18 cellular contexts compared by ENCODE assay signal in genomic region chr19:45592366-45592765, GRCh38. TPM values are rescaled to one million over a fixed set of nuclear protein-coding genes. Genes with fewer than 3 reads are reported as not detected.
DNase-seq lines count a peak whose midpoint lies in the region; ATAC-seq, FAIRE-seq and TF ChIP-seq lines count a peak whose summit lies in the region.
"Had no signal": no experiment of that assay in that cellular context is flagged by ENCODE, and none has a peak within 500 bp of the region (broad histone marks: within the 10 kb centered on the region; RNA-seq: fewer than 3 reads in every experiment).

No MANE protein-coding gene starts in this region.

- ATAC-seq in right lobe of liver = peak; percentile 27 to 53 (median 35)
- ATAC-seq in HepG2 = no peak

- no peaks in the 10 kb centered on the region for H4K20me1 ChIP-seq in HepG2 (ENCODE audit: insufficient read depth, low read length)

- CTCF ChIA-PET in HepG2 (lab: Yijun Ruan, JAX; ENCODE audit: low intra/inter-chr PET ratio, low total read pairs) = interaction anchor here (2.6 to 3.4 kb wide), 2 partner anchors 50 to 89 kb away, joined by 15 to 29 read pairs; no protein-coding TSS in a partner anchor

- no peaks in the 10 kb centered on the region for H3K36me3 Mint-ChIP-seq in activated T-helper 1 cell treated with anti-CD3 and anti-CD28 coated beads, Interleukin-12 subunit alpha, Interleukin-12 subunit beta, Interleukin-2, Interleukin-4 antibody, amounts not matched to agents 30 ng/mL and 10 ng/mL and 1 ng/mL, durations not matched to agents 14 hours and 24 hours and 36 hours (ENCODE audit: low read depth)
- H3K36me3 Mint-ChIP-seq in activated CD4-positive, alpha-beta T cell treated with anti-CD3 and anti-CD28 coated beads, Interleukin-2, amount 10 ng/mL, durations not matched to agents 24 days and 14 days (ENCODE audit: low read depth) = no peaks in the 10 kb centered on the region
- no peaks in the 10 kb centered on the region for H3K36me3 Mint-ChIP-seq in endodermal cell (ENCODE audit: low read depth)

- H3K27ac ChIP-seq in right lobe of liver (no peak overlapping the region), HepG2 (ENCODE audit: extremely low read length, insufficient read depth, low read length) (no peak overlapping the region), epithelial cell of prostate (peak overlapping the region; percentile 7), endodermal cell (ENCODE audit: low read depth, low read length) (no peak overlapping the region)
- H3K27ac ChIP-seq: HL-60, KMS-11, SJCRH30 had no signal

- TF ChIP-seq RAD21 in HepG2 (CRISPR knock-in tag; IDR thresholded peaks at IDR 0.05) = no peak

- no peak for DNase-seq in right lobe of liver
- DNase-seq in HepG2 (ENCODE audit: low spot score) = no peak
- DNase-seq in activated T-helper 1 cell treated with anti-CD3 and anti-CD28 coated beads, Interleukin-12 subunit alpha, Interleukin-12 subunit beta, Interleukin-2, Interleukin-4 antibody, amounts not matched to agents 30 ng/mL and 10 ng/mL and 1 ng/mL, durations not matched to agents 14 hours and 24 hours and 36 hours (ENCODE audit: low spot score) = no peak
- DNase-seq in epithelial cell of prostate (ENCODE audit: low read depth, low spot score) = no peak
- DNase-seq in NCI-H1092 (lab: John Stamatoyannopoulos, UW) = no peak
- DNase-seq in activated CD4-positive, alpha-beta T cell treated with anti-CD3 and anti-CD28 coated beads, Interleukin-2, amount 10 ng/mL, durations not matched to agents 24 days and 14 days = no peak
- DNase-seq in endodermal cell = no peak
- DNase-seq: Caco-2, MM.1S, NCI-H1417, NCI-H1930, NCI-H510A, NCI-H82, SJCRH30 had no signal

- TF ChIP-seq CTCF in right lobe of liver (IDR thresholded peaks at IDR 0.05) (no peak), HepG2 (CRISPR knock-in tag; IDR thresholded peaks at IDR 0.05) (no peak), endodermal cell (conservative IDR thresholded peaks at IDR 0.05) (no peak)

- no peak overlapping the region for H3K4me2 ChIP-seq in HepG2 (ENCODE audit: low read depth, low read length)
- H3K4me2 ChIP-seq: KMS-11 had no signal

- H3K4me1 Mint-ChIP-seq in activated T-helper 1 cell treated with anti-CD3 and anti-CD28 coated beads, Interleukin-12 subunit alpha, Interleukin-12 subunit beta, Interleukin-2, Interleukin-4 antibody, amounts not matched to agents 30 ng/mL and 10 ng/mL and 1 ng/mL, durations not matched to agents 14 hours and 24 hours and 36 hours (ENCODE audit: low read depth) = peaks cover 15% of the 10 kb centered on the region
- H3K4me1 Mint-ChIP-seq in activated CD4-positive, alpha-beta T cell treated with anti-CD3 and anti-CD28 coated beads, Interleukin-2, amount 10 ng/mL, durations not matched to agents 24 days and 14 days = peaks cover 9% of the 10 kb centered on the region
- no peaks in the 10 kb centered on the region for H3K4me1 Mint-ChIP-seq in endodermal cell

- no peaks in the 10 kb centered on the region for H3K9me3 Mint-ChIP-seq in activated T-helper 1 cell treated with anti-CD3 and anti-CD28 coated beads, Interleukin-12 subunit alpha, Interleukin-12 subunit beta, Interleukin-2, Interleukin-4 antibody, amounts not matched to agents 30 ng/mL and 10 ng/mL and 1 ng/mL, durations not matched to agents 14 hours and 24 hours and 36 hours
- no peaks in the 10 kb centered on the region for H3K9me3 Mint-ChIP-seq in activated CD4-positive, alpha-beta T cell treated with anti-CD3 and anti-CD28 coated beads, Interleukin-2, amount 10 ng/mL, durations not matched to agents 24 days and 14 days
- H3K9me3 Mint-ChIP-seq in endodermal cell = peaks cover 4% of the 10 kb centered on the region

- intact Hi-C loops in right lobe of liver (cut with DNase I) = no loop called here
- intact Hi-C loops in HepG2 (cut with micrococcal nuclease; ENCODE audit: unreplicated experiment) = no loop called here
- intact Hi-C loops in activated T-helper 1 cell treated with anti-CD3 and anti-CD28 coated beads, Interleukin-12 subunit alpha, Interleukin-12 subunit beta, Interleukin-2, Interleukin-4 antibody, amounts not matched to agents 30 ng/mL and 10 ng/mL and 1 ng/mL, durations not matched to agents 14 hours and 24 hours and 36 hours (cut with micrococcal nuclease) = no loop called here
- intact Hi-C loops in activated CD4-positive, alpha-beta T cell treated with anti-CD3 and anti-CD28 coated beads, Interleukin-2, amount 10 ng/mL, durations not matched to agents 24 days and 14 days (cut with micrococcal nuclease) = no loop called here

- H3K79me2 ChIP-seq in HepG2 (ENCODE audit: insufficient read depth, low read length) = no peaks in the 10 kb centered on the region

- H3K9ac ChIP-seq in HepG2 (ENCODE audit: insufficient read depth, low read depth, low read length) = no peak overlapping the region
- H3K9ac ChIP-seq in endodermal cell (ENCODE audit: extremely low read depth, low read length, poor library complexity, severe bottlenecking) = no peak overlapping the region
- H3K9ac ChIP-seq: KMS-11 had no signal

- POLR2A ChIA-PET in HepG2 (lab: Yijun Ruan, JAX) = no interaction called here

- no peaks in the 10 kb centered on the region for H3K9me3 ChIP-seq in right lobe of liver
- no peaks in the 10 kb centered on the region for H3K9me3 ChIP-seq in HepG2 (ENCODE audit: low read length)
- H3K9me3 ChIP-seq in endodermal cell (ENCODE audit: control insufficient read depth, low read length) = no peaks in the 10 kb centered on the region
- H3K9me3 ChIP-seq: Caco-2, SJCRH30 had no signal

- H3K27me3 Mint-ChIP-seq in activated T-helper 1 cell treated with anti-CD3 and anti-CD28 coated beads, Interleukin-12 subunit alpha, Interleukin-12 subunit beta, Interleukin-2, Interleukin-4 antibody, amounts not matched to agents 30 ng/mL and 10 ng/mL and 1 ng/mL, durations not matched to agents 14 hours and 24 hours and 36 hours (ENCODE audit: insufficient read depth) = peaks cover 16% of the 10 kb centered on the region
- peaks cover 34% of the 10 kb centered on the region for H3K27me3 Mint-ChIP-seq in activated CD4-positive, alpha-beta T cell treated with anti-CD3 and anti-CD28 coated beads, Interleukin-2, amount 10 ng/mL, durations not matched to agents 24 days and 14 days
- H3K27me3 Mint-ChIP-seq in endodermal cell (ENCODE audit: insufficient read depth) = peaks cover 64% of the 10 kb centered on the region

- H3K27me3 ChIP-seq in right lobe of liver = no peaks in the 10 kb centered on the region
- peaks cover 0 to 9% of the 10 kb centered on the region in 2 experiments; a peak in 3 of 5 replicates for H3K27me3 ChIP-seq in HepG2 (ENCODE audit: control insufficient read depth in 1 of 2, insufficient read depth in 2 of 2, low read length in 2 of 2)
- peaks cover 19% of the 10 kb centered on the region for H3K27me3 ChIP-seq in endodermal cell (ENCODE audit: control insufficient read depth, insufficient read depth, low read length, poor library complexity, severe bottlenecking)

- H3K4me3 ChIP-seq in right lobe of liver (no peak overlapping the region), HepG2 (replicated peaks in 1 of 3; ENCODE audit: insufficient read depth in 1 of 3, low read depth in 2 of 3, low read length in 3 of 3) (no peak overlapping the region), endodermal cell (ENCODE audit: low read length) (no peak overlapping the region)
- H3K4me3 ChIP-seq: SJCRH30 had no signal

- H3K4me3 Mint-ChIP-seq in activated T-helper 1 cell treated with anti-CD3 and anti-CD28 coated beads, Interleukin-12 subunit alpha, Interleukin-12 subunit beta, Interleukin-2, Interleukin-4 antibody, amounts not matched to agents 30 ng/mL and 10 ng/mL and 1 ng/mL, durations not matched to agents 14 hours and 24 hours and 36 hours = no peak overlapping the region
- no peak overlapping the region for H3K4me3 Mint-ChIP-seq in activated CD4-positive, alpha-beta T cell treated with anti-CD3 and anti-CD28 coated beads, Interleukin-2, amount 10 ng/mL, durations not matched to agents 24 days and 14 days
- no peak overlapping the region for H3K4me3 Mint-ChIP-seq in endodermal cell

- FAIRE-seq in HepG2 (lab: Jason Lieb, UNC) = no peak
- FAIRE-seq: RCC 7860 had no signal

- H2AFZ ChIP-seq in HepG2 (ENCODE audit: low read length) = no peak overlapping the region

- H3K4me1 ChIP-seq in right lobe of liver (no peaks in the 10 kb centered on the region), HepG2 (ENCODE audit: insufficient read depth, low read length) (peaks cover 26% of the 10 kb centered on the region), endodermal cell (ENCODE audit: control insufficient read depth, insufficient read depth, low read length) (no peaks in the 10 kb centered on the region)
- H3K4me1 ChIP-seq: SJCRH30 had no signal

- TF ChIP-seq EP300 in HepG2 (IDR thresholded peaks at IDR 0.05; ENCODE audit: low read depth in 2 of 2, low read length in 2 of 2) (no peak), HepG2 (CRISPR knock-in tag; IDR thresholded peaks at IDR 0.05; ENCODE audit: borderline replicate concordance) (no peak)

- TF ChIP-seq POLR2A in right lobe of liver (IDR thresholded peaks at IDR 0.05) = no peak
- no peak for TF ChIP-seq POLR2A in HepG2 (IDR thresholded peaks at IDR 0.05; ENCODE audit: insufficient read depth in 1 of 2, low read depth in 2 of 2, low read length in 2 of 2)

- WGBS in right lobe of liver (ENCODE audit: insufficient coverage, low coverage, low lambda C conversion rate, missing lambda C conversion rate) = 23% methylated on average over 3 of the region's 4 CpGs
- 14% methylated on average over 4 of the region's 4 CpGs for WGBS in HepG2 (ENCODE audit: low lambda C conversion rate)
- WGBS in endodermal cell (ENCODE audit: insufficient coverage in 1 of 2, insufficient read length in 1 of 2), 2 experiments = 74 to 83% methylated on average over 3 to 4 of the region's 4 CpGs

- in situ Hi-C loops in HepG2 (cut with HindIII; ENCODE audit: extremely low pct_ligation_motif_present, low pct_unique_long_range_greater_than_20kb) = loop anchor here (5.0 kb wide), 1 partner anchor 50 kb away; no protein-coding TSS in a partner anchor

- H3K36me3 ChIP-seq in right lobe of liver (no peaks in the 10 kb centered on the region), HepG2 (replicated peaks in 1 of 2; ENCODE audit: control insufficient read depth in 1 of 2, insufficient read depth in 2 of 2, low read length in 2 of 2) (no peaks in the 10 kb centered on the region), endodermal cell (ENCODE audit: control insufficient read depth, insufficient read depth, low read length) (no peaks in the 10 kb centered on the region)
- H3K36me3 ChIP-seq: SJCRH30 had no signal

- BruUV-seq in HepG2 (replicated peaks; lab: Mats Ljungman, UMichigan) = no TSS peak

- H3K27ac Mint-ChIP-seq in activated T-helper 1 cell treated with anti-CD3 and anti-CD28 coated beads, Interleukin-12 subunit alpha, Interleukin-12 subunit beta, Interleukin-2, Interleukin-4 antibody, amounts not matched to agents 30 ng/mL and 10 ng/mL and 1 ng/mL, durations not matched to agents 14 hours and 24 hours and 36 hours = peak overlapping the region; percentile 4
- no peak overlapping the region for H3K27ac Mint-ChIP-seq in activated CD4-positive, alpha-beta T cell treated with anti-CD3 and anti-CD28 coated beads, Interleukin-2, amount 10 ng/mL, durations not matched to agents 24 days and 14 days
- H3K27ac Mint-ChIP-seq in endodermal cell = no peak overlapping the region

RNA-seq across cellular contexts. Expression of gene OPA3, which starts 7.8 kb away (rescaled TPM):
- 10 to 100 TPM in 2 of 6 experiments, 1 to 10 TPM in 4; 6.7 to 18.1 (median 8.1) TPM for total RNA-seq in right lobe of liver
- 7.8 and 8.3 TPM in 2 replicates for total RNA-seq in HepG2 (2016; rRNA removed; fragmentation: Illumina TruSeq; extraction: Trizol)
- total RNA-seq in HepG2 (2016; cell fraction: cytosol; rRNA removed; fragmentation: Illumina TruSeq; extraction: Trizol; ENCODE audit: low read depth) = 0.81 and 1.1 TPM in 2 replicates
- 9.0 and 9.2 TPM in 2 replicates for total RNA-seq in HepG2 (2016; cell fraction: insoluble cytoplasmic fraction; rRNA removed; fragmentation: Illumina TruSeq; extraction: Trizol)
- 3.3 and 3.4 TPM in 2 replicates for total RNA-seq in HepG2 (2016; cell fraction: membrane; rRNA removed; fragmentation: Illumina TruSeq; extraction: Trizol)
- total RNA-seq in HepG2 (2016; cell fraction: nucleus; rRNA removed; fragmentation: Illumina TruSeq; extraction: Trizol) = 3.2 and 4.2 TPM in 2 replicates
- 16.6 and 17.7 TPM in 2 replicates for polyA plus RNA-seq in HepG2 (2011; rRNA removed)
- polyA plus RNA-seq in HepG2 (2011; cell fraction: cytosol; rRNA removed) = 13.1 and 15.8 TPM in 2 replicates
- 7.5 and 8.6 TPM in 2 replicates for polyA plus RNA-seq in HepG2 (2011; cell fraction: nucleus; rRNA removed)
- 5.2 and 7.4 TPM in 2 replicates for polyA plus RNA-seq in HepG2 (2012)
- polyA plus RNA-seq in HepG2 (2016; cell fraction: cytosol; fragmentation: Illumina TruSeq; extraction: Trizol; ENCODE audit: low read depth) = 0.77 TPM in 2 replicates
- 10.0 and 10.6 TPM in 2 replicates for polyA plus RNA-seq in HepG2 (2016; cell fraction: insoluble cytoplasmic fraction; fragmentation: Illumina TruSeq; extraction: Trizol; ENCODE audit: low read depth)
- polyA plus RNA-seq in HepG2 (2016; cell fraction: membrane; fragmentation: Illumina TruSeq; extraction: Trizol; ENCODE audit: low read depth) = 1.6 and 2.3 TPM in 2 replicates
- 7.8 and 8.0 TPM in 2 replicates for polyA plus RNA-seq in HepG2 (2016; cell fraction: nucleus; fragmentation: Illumina TruSeq; extraction: Trizol; ENCODE audit: insufficient read depth, low read depth)
- 21.3 and 30.2 TPM in 2 replicates for polyA minus RNA-seq in HepG2 (2011; rRNA and poly(A)+ RNA removed; ENCODE audit: low replicate concordance)
- 7.1 and 7.5 TPM in 2 replicates for polyA minus RNA-seq in HepG2 (2011; cell fraction: cytosol; rRNA and poly(A)+ RNA removed)
- 2.6 and 3.0 TPM in 2 replicates for polyA minus RNA-seq in HepG2 (2011; cell fraction: nucleus; rRNA and poly(A)+ RNA removed)
- 12.1 and 16.2 TPM in 2 replicates for total RNA-seq in activated T-helper 1 cell treated with anti-CD3 and anti-CD28 coated beads, Interleukin-12 subunit alpha, Interleukin-12 subunit beta, Interleukin-2, Interleukin-4 antibody, amounts not matched to agents 30 ng/mL and 10 ng/mL and 1 ng/mL, durations not matched to agents 14 hours and 24 hours and 36 hours
- total RNA-seq in activated CD4-positive, alpha-beta T cell treated with anti-CD3 and anti-CD28 coated beads, Interleukin-2, amount 10 ng/mL, durations not matched to agents 24 days and 14 days = 14.0 and 15.3 TPM in 2 replicates
- 10 to 100 TPM; 12.9 to 15.4 TPM for total RNA-seq in endodermal cell
- 9.3 TPM for polyA plus RNA-seq in endodermal cell (2013, experiment 1 of 2)
- polyA plus RNA-seq in endodermal cell (2013, experiment 2 of 2) = 10.7 TPM

RNA-seq across cellular contexts. Expression of gene GPR4, which starts 9.6 kb away (rescaled TPM):
- 1 to 10 TPM in 4 of 6 experiments, under 1 TPM in 2; 0.83 to 3.1 (median 1.3) TPM for total RNA-seq in right lobe of liver
- not detected in 2 replicates for total RNA-seq in HepG2 (2016; rRNA removed; fragmentation: Illumina TruSeq; extraction: Trizol)
- total RNA-seq in HepG2 (2016; cell fraction: cytosol; rRNA removed; fragmentation: Illumina TruSeq; extraction: Trizol; ENCODE audit: low read depth) = not detected in 2 replicates
- not detected in 2 replicates for total RNA-seq in HepG2 (2016; cell fraction: insoluble cytoplasmic fraction; rRNA removed; fragmentation: Illumina TruSeq; extraction: Trizol)
- total RNA-seq in HepG2 (2016; cell fraction: membrane; rRNA removed; fragmentation: Illumina TruSeq; extraction: Trizol) = not detected in 2 replicates
- not detected in 2 replicates for total RNA-seq in HepG2 (2016; cell fraction: nucleus; rRNA removed; fragmentation: Illumina TruSeq; extraction: Trizol)
- 0.15 TPM in 1 of 2 replicates, not detected in the other for polyA plus RNA-seq in HepG2 (2011; rRNA removed)
- not detected in 2 replicates for polyA plus RNA-seq in HepG2 (2011; cell fraction: cytosol; rRNA removed)
- not detected in 2 replicates for polyA plus RNA-seq in HepG2 (2011; cell fraction: nucleus; rRNA removed)
- polyA plus RNA-seq in HepG2 (2012) = not detected in 2 replicates
- polyA plus RNA-seq in HepG2 (2016; cell fraction: cytosol; fragmentation: Illumina TruSeq; extraction: Trizol; ENCODE audit: low read depth) = not detected in 2 replicates
- polyA plus RNA-seq in HepG2 (2016; cell fraction: insoluble cytoplasmic fraction; fragmentation: Illumina TruSeq; extraction: Trizol; ENCODE audit: low read depth) = not detected in 2 replicates
- polyA plus RNA-seq in HepG2 (2016; cell fraction: membrane; fragmentation: Illumina TruSeq; extraction: Trizol; ENCODE audit: low read depth) = not detected in 2 replicates
- polyA plus RNA-seq in HepG2 (2016; cell fraction: nucleus; fragmentation: Illumina TruSeq; extraction: Trizol; ENCODE audit: insufficient read depth, low read depth) = not detected in 2 replicates
- 0.12 TPM in 1 of 2 replicates, not detected in the other for polyA minus RNA-seq in HepG2 (2011; rRNA and poly(A)+ RNA removed; ENCODE audit: low replicate concordance)
- polyA minus RNA-seq in HepG2 (2011; cell fraction: cytosol; rRNA and poly(A)+ RNA removed) = not detected in 2 replicates
- polyA minus RNA-seq in HepG2 (2011; cell fraction: nucleus; rRNA and poly(A)+ RNA removed) = not detected in 2 replicates
- total RNA-seq in activated T-helper 1 cell treated with anti-CD3 and anti-CD28 coated beads, Interleukin-12 subunit alpha, Interleukin-12 subunit beta, Interleukin-2, Interleukin-4 antibody, amounts not matched to agents 30 ng/mL and 10 ng/mL and 1 ng/mL, durations not matched to agents 14 hours and 24 hours and 36 hours = not detected in 2 replicates
- not detected in 2 replicates for total RNA-seq in activated CD4-positive, alpha-beta T cell treated with anti-CD3 and anti-CD28 coated beads, Interleukin-2, amount 10 ng/mL, durations not matched to agents 24 days and 14 days
- total RNA-seq in endodermal cell = not detected
- 0.32 TPM for polyA plus RNA-seq in endodermal cell (2013, experiment 1 of 2)
- polyA plus RNA-seq in endodermal cell (2013, experiment 2 of 2) = not detected
- total RNA-seq: A673, Caco-2 had no signal

RNA-seq across cellular contexts. Expression of gene EML2, which starts 46.8 kb away (rescaled TPM):
- total RNA-seq in right lobe of liver = 10 to 100 TPM; 12.6 to 19.7 (median 13.8) TPM
- 7.3 and 7.6 TPM in 2 replicates for total RNA-seq in HepG2 (2016; rRNA removed; fragmentation: Illumina TruSeq; extraction: Trizol)
- 1.6 and 3.5 TPM in 2 replicates for total RNA-seq in HepG2 (2016; cell fraction: cytosol; rRNA removed; fragmentation: Illumina TruSeq; extraction: Trizol; ENCODE audit: low read depth)
- total RNA-seq in HepG2 (2016; cell fraction: insoluble cytoplasmic fraction; rRNA removed; fragmentation: Illumina TruSeq; extraction: Trizol) = 4.2 and 9.1 TPM in 2 replicates
- 2.2 and 3.2 TPM in 2 replicates for total RNA-seq in HepG2 (2016; cell fraction: membrane; rRNA removed; fragmentation: Illumina TruSeq; extraction: Trizol)
- total RNA-seq in HepG2 (2016; cell fraction: nucleus; rRNA removed; fragmentation: Illumina TruSeq; extraction: Trizol) = 8.8 and 13.4 TPM in 2 replicates
- 12.9 and 16.6 TPM in 2 replicates for polyA plus RNA-seq in HepG2 (2011; rRNA removed)
- polyA plus RNA-seq in HepG2 (2011; cell fraction: cytosol; rRNA removed) = 7.9 and 8.5 TPM in 2 replicates
- polyA plus RNA-seq in HepG2 (2011; cell fraction: nucleus; rRNA removed) = 74.5 and 101 TPM in 2 replicates
- 10.9 and 17.5 TPM in 2 replicates for polyA plus RNA-seq in HepG2 (2012)
- 0.88 and 1.0 TPM in 2 replicates for polyA plus RNA-seq in HepG2 (2016; cell fraction: cytosol; fragmentation: Illumina TruSeq; extraction: Trizol; ENCODE audit: low read depth)
- polyA plus RNA-seq in HepG2 (2016; cell fraction: insoluble cytoplasmic fraction; fragmentation: Illumina TruSeq; extraction: Trizol; ENCODE audit: low read depth) = 3.1 and 4.1 TPM in 2 replicates
- polyA plus RNA-seq in HepG2 (2016; cell fraction: membrane; fragmentation: Illumina TruSeq; extraction: Trizol; ENCODE audit: low read depth) = 1.2 and 3.4 TPM in 2 replicates
- 25.5 and 27.6 TPM in 2 replicates for polyA plus RNA-seq in HepG2 (2016; cell fraction: nucleus; fragmentation: Illumina TruSeq; extraction: Trizol; ENCODE audit: insufficient read depth, low read depth)
- polyA minus RNA-seq in HepG2 (2011; rRNA and poly(A)+ RNA removed; ENCODE audit: low replicate concordance) = 40.9 and 76.3 TPM in 2 replicates
- 13.7 and 15.5 TPM in 2 replicates for polyA minus RNA-seq in HepG2 (2011; cell fraction: cytosol; rRNA and poly(A)+ RNA removed)
- polyA minus RNA-seq in HepG2 (2011; cell fraction: nucleus; rRNA and poly(A)+ RNA removed) = 15.0 and 16.1 TPM in 2 replicates
- 148 and 152 TPM in 2 replicates for total RNA-seq in activated T-helper 1 cell treated with anti-CD3 and anti-CD28 coated beads, Interleukin-12 subunit alpha, Interleukin-12 subunit beta, Interleukin-2, Interleukin-4 antibody, amounts not matched to agents 30 ng/mL and 10 ng/mL and 1 ng/mL, durations not matched to agents 14 hours and 24 hours and 36 hours
- 157 and 180 TPM in 2 replicates for total RNA-seq in activated CD4-positive, alpha-beta T cell treated with anti-CD3 and anti-CD28 coated beads, Interleukin-2, amount 10 ng/mL, durations not matched to agents 24 days and 14 days
- 10 to 100 TPM; 42.9 to 79.3 TPM for total RNA-seq in endodermal cell
- 25.9 TPM for polyA plus RNA-seq in endodermal cell (2013, experiment 1 of 2)
- polyA plus RNA-seq in endodermal cell (2013, experiment 2 of 2) = 26.3 TPM
